Comparison of ENCODE assay signal across 9 cellular contexts in the genomic region with DNA sequence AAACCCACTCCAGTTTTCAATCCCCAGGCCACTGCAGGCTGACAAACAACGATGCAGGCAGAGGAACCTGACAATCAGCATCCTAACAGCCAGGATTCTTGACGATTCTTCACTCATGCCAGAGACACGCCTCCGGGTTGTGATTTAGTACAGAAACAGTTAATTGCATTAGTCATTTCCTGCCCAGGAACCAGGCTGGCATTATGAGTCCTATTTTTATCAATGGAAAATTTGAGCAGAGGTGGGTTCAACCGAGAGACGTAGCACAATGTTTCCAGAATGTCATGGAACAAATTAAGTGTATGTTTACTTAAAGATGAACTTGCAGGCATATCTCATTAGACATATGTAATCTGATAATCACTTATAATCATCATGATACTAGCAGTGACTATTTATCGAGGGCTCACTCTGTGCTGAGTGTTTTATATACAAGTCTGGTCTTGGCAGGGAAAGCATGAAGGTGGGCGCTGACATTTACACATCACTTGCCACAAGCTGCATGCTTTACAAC.
DNase-seq lines count a peak whose midpoint lies in the region; ATAC-seq, FAIRE-seq and TF ChIP-seq lines count a peak whose summit lies in the region.
"Had no signal": no experiment of that assay in that cellular context is flagged by ENCODE, and none has a peak within 500 bp of the region (broad histone marks: within the 10 kb centered on the region; RNA-seq: fewer than 3 reads in every experiment).

No MANE protein-coding gene starts in this region.

- ATAC-seq in activated CD4-positive, alpha-beta T cell treated with anti-CD3 and anti-CD28 coated beads for 36 hours, result peak; percentile 85
- no peak for ATAC-seq in GM18502 (IDR thresholded peaks at IDR 0.05; ENCODE audit: poor library complexity, unreplicated experiment)

- peak overlapping the region; percentile 95 for H3K27ac Mint-ChIP-seq in activated CD4-positive, alpha-beta T cell treated with anti-CD3 and anti-CD28 coated beads for 36 hours

- no peak overlapping the region for H2AFZ ChIP-seq in Karpas-422 (ENCODE audit: low read length)

- H3K9me3 ChIP-seq in SJSA1 (replicated peaks) (no peaks in the 10 kb centered on the region), kidney (ENCODE audit: control insufficient read depth in 1 of 2, low read length in 2 of 2) (no peaks in the 10 kb centered on the region), Karpas-422 (ENCODE audit: low read length) (no peaks in the 10 kb centered on the region)
- H3K9me3 ChIP-seq: neutrophil had no signal

- H3K27ac ChIP-seq in SJSA1, result peak overlapping the region; percentile 49; the same call in 1 of the 2 replicates
- peak overlapping the region; percentile 85 for H3K27ac ChIP-seq in epithelial cell of prostate
- H3K27ac ChIP-seq in kidney (ENCODE audit: low read depth in 2 of 2, low read length in 2 of 2), result peak overlapping the region in 1 of 2 donors; percentile 44
- H3K27ac ChIP-seq in Karpas-422 (ENCODE audit: low read length), result no peak overlapping the region
- H3K27ac ChIP-seq: neutrophil had no signal

- H3K4me1 ChIP-seq in SJSA1 (replicated peaks), result peaks cover 14% of the 10 kb centered on the region
- H3K4me1 ChIP-seq in kidney (ENCODE audit: control insufficient read depth in 1 of 2, insufficient read depth in 1 of 2, low read depth in 1 of 2, low read length in 2 of 2), result peaks cover 0 to 5% of the 10 kb centered on the region in 2 donors
- no peaks in the 10 kb centered on the region for H3K4me1 ChIP-seq in Karpas-422 (ENCODE audit: low read length)

- no peaks in the 10 kb centered on the region for H3K9me2 ChIP-seq in Karpas-422 (replicated peaks; ENCODE audit: insufficient read depth, low read length)

- peaks cover 38% of the 10 kb centered on the region for H3K4me1 Mint-ChIP-seq in activated CD4-positive, alpha-beta T cell treated with anti-CD3 and anti-CD28 coated beads for 36 hours

- peak; percentile 76 for DNase-seq in activated CD4-positive, alpha-beta T cell treated with anti-CD3 and anti-CD28 coated beads for 36 hours
- DNase-seq in activated CD4-positive, alpha-beta T cell treated with anti-CD3 and anti-CD28 coated beads for 1 hour, result no peak
- DNase-seq in SJSA1 (ENCODE audit: low read depth in 1 of 2, low spot score in 2 of 2), result peak; percentile 34 to 44
- DNase-seq in epithelial cell of prostate (ENCODE audit: low read depth, low spot score), result peak; percentile 61
- DNase-seq in stimulated activated CD8-positive, alpha-beta memory T cell treated with anti-CD3 and anti-CD28 coated beads, Interleukin-2, amount 100 ng/mL, for 48 hours (ENCODE audit: low read depth in 2 of 2), result peak; percentile 11 to 23
- DNase-seq in kidney, result no peak
- no peak for DNase-seq in Karpas-422

- no peaks in the 10 kb centered on the region for H3K27me3 Mint-ChIP-seq in activated CD4-positive, alpha-beta T cell treated with anti-CD3 and anti-CD28 coated beads for 36 hours

- intact Hi-C loops in activated CD4-positive, alpha-beta T cell treated with anti-CD3 and anti-CD28 coated beads for 36 hours (cut with DNase I, micrococcal nuclease), result loop anchor here (1.0 to 5.0 kb wide), 10 partner anchors 15 to 853 kb away; a partner anchor contains a TSS
- intact Hi-C loops in kidney (cut with DNase I), result no loop called here

- H3K4me3 ChIP-seq in SJSA1 (no peak overlapping the region), kidney (ENCODE audit: low read length in 2 of 2) (no peak overlapping the region), Karpas-422 (ENCODE audit: low read length) (no peak overlapping the region)

- peak overlapping the region; percentile 30 for H3K4me3 Mint-ChIP-seq in activated CD4-positive, alpha-beta T cell treated with anti-CD3 and anti-CD28 coated beads for 36 hours

- no peaks in the 10 kb centered on the region for H4K20me1 ChIP-seq in Karpas-422 (ENCODE audit: insufficient read depth, low read depth, low read length)

- POLR2A ChIA-PET in activated CD4-positive, alpha-beta T cell treated with anti-CD3 and anti-CD28 coated beads for 36 hours (lab: Charles Lee), result no interaction called here

- H3K79me2 ChIP-seq in Karpas-422 (ENCODE audit: low read length), result no peaks in the 10 kb centered on the region

- H3K9ac ChIP-seq in kidney (ENCODE audit: low read length in 2 of 2), result no peak overlapping the region
- H3K9ac ChIP-seq in Karpas-422 (ENCODE audit: low read length), result no peak overlapping the region

- H3K36me3 ChIP-seq in SJSA1 (no peaks in the 10 kb centered on the region), kidney (ENCODE audit: control insufficient read depth in 1 of 2, insufficient read depth in 2 of 2, low read length in 2 of 2) (no peaks in the 10 kb centered on the region), Karpas-422 (ENCODE audit: insufficient read depth, low read length) (no peaks in the 10 kb centered on the region)
- H3K36me3 ChIP-seq: neutrophil had no signal

- H3K36me3 Mint-ChIP-seq in activated CD4-positive, alpha-beta T cell treated with anti-CD3 and anti-CD28 coated beads for 36 hours (ENCODE audit: low read depth), result no peaks in the 10 kb centered on the region

- FAIRE-seq in kidney (lab: Jason Lieb, UNC), result no peak

- peaks cover 2% of the 10 kb centered on the region for H3K9me3 Mint-ChIP-seq in activated CD4-positive, alpha-beta T cell treated with anti-CD3 and anti-CD28 coated beads for 36 hours (ENCODE audit: low read depth)

- CTCF ChIA-PET in activated CD4-positive, alpha-beta T cell treated with anti-CD3 and anti-CD28 coated beads for 36 hours (lab: Charles Lee), result interaction anchor here (0.6 to 3.0 kb wide), 10 partner anchors 9 to 552 kb away, joined by 3 to 35 read pairs (median 6); no protein-coding TSS in a partner anchor

- H3K27me3 ChIP-seq in SJSA1 (replicated peaks) (no peaks in the 10 kb centered on the region), Karpas-422 (ENCODE audit: low read length) (no peaks in the 10 kb centered on the region)
- H3K27me3 ChIP-seq: neutrophil had no signal

- no peak for TF ChIP-seq CTCF in kidney (IDR thresholded peaks at IDR 0.05; ENCODE audit: borderline replicate concordance, extremely low read depth, insufficient read depth)

- no peak overlapping the region for H3K4me2 ChIP-seq in Karpas-422 (ENCODE audit: low read depth, low read length, poor library complexity, severe bottlenecking)

Comparison
In these comparisons a context has a peak if more than half of its experiments do, and no peak if none do; other contexts are left out.
1. DNase-seq: peak in activated CD4-positive, alpha-beta T cell treated with anti-CD3 and anti-CD28 coated beads for 36 hours (single experiment), SJSA1 (2 of 2), epithelial cell of prostate (single experiment) and stimulated activated CD8-positive, alpha-beta memory T cell treated with anti-CD3 and anti-CD28 coated beads, Interleukin-2, amount 100 ng/mL, for 48 hours (2 of 2); none in activated CD4-positive, alpha-beta T cell treated with anti-CD3 and anti-CD28 coated beads for 1 hour (single experiment), kidney (single experiment) and Karpas-422 (single experiment).